In the genomic region with DNA sequence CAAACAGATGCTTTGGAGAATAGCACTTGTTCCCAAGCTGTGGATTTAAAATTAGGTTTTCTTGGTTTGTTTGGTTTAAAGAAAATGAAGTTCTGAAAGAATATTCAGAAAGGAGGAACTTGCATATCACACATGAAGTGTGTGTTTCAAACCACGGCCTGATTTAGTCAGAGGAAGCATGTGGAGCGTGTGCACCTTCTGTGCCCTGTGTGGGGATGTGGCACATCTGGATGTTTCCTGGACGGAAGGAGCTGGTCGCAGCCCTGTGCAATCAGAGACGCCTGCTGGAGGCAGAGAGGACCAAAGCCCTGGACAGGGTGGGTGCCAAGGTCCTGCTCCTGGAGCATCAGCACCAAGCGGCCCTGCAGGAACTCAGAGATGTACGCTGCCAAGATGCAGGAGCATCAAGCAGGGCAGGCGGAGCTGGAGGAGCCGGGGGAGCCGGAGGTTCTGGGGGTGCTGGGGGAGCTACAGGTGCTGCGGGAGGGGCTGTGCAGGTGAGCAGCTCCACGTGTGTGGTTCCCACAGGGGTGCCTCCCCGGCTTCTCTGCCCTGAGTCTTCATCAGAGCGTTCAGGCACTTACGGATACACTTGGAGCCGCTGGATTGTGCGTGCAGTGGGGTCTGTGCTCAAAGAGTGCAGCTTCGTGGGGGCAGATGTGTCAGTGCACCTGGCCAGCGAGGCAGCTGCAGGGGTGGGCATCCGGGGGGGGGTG, we compare ENCODE assay signal across 15 cellular contexts. TPM values are rescaled to one million over a fixed set of nuclear protein-coding genes. Genes with fewer than 3 reads are reported as not detected.
A peak's percentile ranks its signal among the peaks of the same experiment; 100 is the strongest.
DNase-seq lines count a peak whose midpoint lies in the region; ATAC-seq, FAIRE-seq and TF ChIP-seq lines count a peak whose summit lies in the region.
"Had no signal": no experiment of that assay in that cellular context is flagged by ENCODE, and none has a peak within 500 bp of the region (broad histone marks: within the 10 kb centered on the region; RNA-seq: fewer than 3 reads in every experiment).

No MANE protein-coding gene starts in this region.

- no peak for TF ChIP-seq CTCF in RWPE2 (IDR thresholded peaks at IDR 0.05; ENCODE audit: poor library complexity, severe bottlenecking)
- no peak for TF ChIP-seq CTCF in H1 (IDR thresholded peaks at IDR 0.05; ENCODE audit: control extremely low read depth in 1 of 3, insufficient read depth in 1 of 3, low read depth in 1 of 3, low read length in 3 of 3)

- no peak for TF ChIP-seq POLR2A in H1 (IDR thresholded peaks at IDR 0.05; ENCODE audit: control extremely low read depth in 1 of 2, low read depth in 2 of 2, low read length in 2 of 2)

- peak overlapping the region; percentile 44 to 72 (median 57) for H3K4me2 ChIP-seq in BLaER1 treated with 17β-estradiol and CSF1 and Interleukin-3, amounts not matched to agents 10 nM and 100 nM
- H3K4me2 ChIP-seq in H1 (ENCODE audit: insufficient read depth in 1 of 2, low read depth in 2 of 2, low read length in 2 of 2) = no peak overlapping the region
- no peak overlapping the region for H3K4me2 ChIP-seq in neuronal stem cell (ENCODE audit: insufficient read depth, low read length, poor library complexity, severe bottlenecking)

- H3K4ac ChIP-seq in H1 (replicated peaks; ENCODE audit: insufficient read length, low read depth, low read length) = no peak overlapping the region
- no peak overlapping the region for H3K4ac ChIP-seq in neuronal stem cell (ENCODE audit: low read length)

- no peak for TF ChIP-seq RAD21 in H1 (IDR thresholded peaks at IDR 0.05 in 1 of 2, conservative IDR thresholded peaks at IDR 0.05 in 1 of 2; ENCODE audit: low read depth in 2 of 2, low read length in 2 of 2)

- peak; percentile 51 for DNase-seq in RWPE2 (ENCODE audit: low spot score)
- no peak for DNase-seq in H1 (ENCODE audit: low read depth in 1 of 2, low spot score in 2 of 2)
- DNase-seq in NCI-H2081 treated with DMSO at 0.1 percent for 48 hours (lab: John Stamatoyannopoulos, UW) = no peak
- DNase-seq in neuronal stem cell (ENCODE audit: low spot score) = no peak
- DNase-seq: activated CD4-positive, alpha-beta T cell treated with anti-CD3 and anti-CD28 coated beads for 1 hour; activated gamma-delta T cell; mesendoderm; NCI-H510A treated with DMSO at 0.1 percent for 48 hours; Right ventricle myocardium superior; stimulated activated CD4-positive, alpha-beta T cell treated with anti-CD3 and anti-CD28 coated beads, Interleukin-2, amount 100 ng/mL, for 24 hours; stimulated activated naive CD4-positive, alpha-beta T cell treated with Interleukin-2 at 50 U/mL for 16 hours had no signal

- no peak overlapping the region for H2BK12ac ChIP-seq in H1 (ENCODE audit: low read depth, low read length)
- no peak overlapping the region for H2BK12ac ChIP-seq in neuronal stem cell (ENCODE audit: low read length)

- peaks cover 52 to 73% (median 60%) of the 10 kb centered on the region in 11 experiments for H3K36me3 ChIP-seq in BLaER1 treated with 17β-estradiol and CSF1 and Interleukin-3, amounts not matched to agents 10 nM and 100 nM
- peaks cover 35% of the 10 kb centered on the region for H3K36me3 ChIP-seq in RWPE2 (ENCODE audit: low read depth)
- peaks cover 10 to 30% (median 25%) of the 10 kb centered on the region in 4 experiments; a peak in 6 of 8 replicates for H3K36me3 ChIP-seq in H1 (ENCODE audit: control insufficient read depth in 2 of 4, insufficient read depth in 4 of 4, low read length in 3 of 4)
- peaks cover 32 to 74% of the 10 kb centered on the region in 2 donors for H3K36me3 ChIP-seq in neuronal stem cell (replicated peaks in 1 of 2; ENCODE audit: control insufficient read depth in 2 of 2, insufficient read depth in 2 of 2, low read length in 2 of 2)

- no peak for TF ChIP-seq EP300 in H1 (IDR thresholded peaks at IDR 0.05; ENCODE audit: borderline replicate concordance in 1 of 2, low read depth in 2 of 2, low read length in 2 of 2)

- peak overlapping the region in 8 of 11 experiments; percentile 5 to 64 (median 56); a peak in 14 of 22 replicates for H3K27ac ChIP-seq in BLaER1 treated with 17β-estradiol and CSF1 and Interleukin-3, amounts not matched to agents 10 nM and 100 nM
- H3K27ac ChIP-seq in RWPE2 (ENCODE audit: poor library complexity, severe bottlenecking) = no peak overlapping the region
- no peak overlapping the region for H3K27ac ChIP-seq in H1 (ENCODE audit: low read depth, low read length)
- H3K27ac ChIP-seq in neuronal stem cell (replicated peaks; ENCODE audit: low read length) = no peak overlapping the region

- peaks cover 0 to 70% (median 34%) of the 10 kb centered on the region in 11 experiments; a peak in 18 of 22 replicates for H4K20me1 ChIP-seq in BLaER1 treated with 17β-estradiol and CSF1 and Interleukin-3, amounts not matched to agents 10 nM and 100 nM
- peaks cover 4 to 15% of the 10 kb centered on the region in 2 experiments for H4K20me1 ChIP-seq in H1 (replicated peaks in 1 of 2; ENCODE audit: control insufficient read depth in 1 of 2, insufficient read depth in 2 of 2, low read length in 2 of 2)

- H3K79me1 ChIP-seq in H1 (ENCODE audit: low read depth, low read length) (peaks cover 13% of the 10 kb centered on the region), neuronal stem cell (ENCODE audit: low read depth, low read length) (peaks cover 14% of the 10 kb centered on the region)

- peaks cover 17 to 27% (median 20%) of the 10 kb centered on the region in 10 experiments for H3K4me1 ChIP-seq in BLaER1 treated with 17β-estradiol and CSF1 and Interleukin-3, amounts not matched to agents 10 nM and 100 nM
- H3K4me1 ChIP-seq in RWPE2 (ENCODE audit: insufficient read depth, poor library complexity, severe bottlenecking) = no peaks in the 10 kb centered on the region
- H3K4me1 ChIP-seq in H1 (replicated peaks in 1 of 4; ENCODE audit: control insufficient read depth in 3 of 4, insufficient read depth in 4 of 4, low read length in 3 of 4) = no peaks in the 10 kb centered on the region
- peaks cover 0 to 4% of the 10 kb centered on the region in 2 donors for H3K4me1 ChIP-seq in neuronal stem cell (ENCODE audit: control insufficient read depth in 2 of 2, insufficient read depth in 1 of 2, low read depth in 1 of 2, low read length in 2 of 2)

- H2BK5ac ChIP-seq in H1 (ENCODE audit: low read depth, low read length) (no peak overlapping the region), neuronal stem cell (ENCODE audit: low read length) (no peak overlapping the region)

- H2AFZ ChIP-seq in H1 (ENCODE audit: low read length) = no peak overlapping the region
- H2AFZ ChIP-seq in neuronal stem cell (ENCODE audit: low read length) = no peak overlapping the region

- POLR2A ChIA-PET in H1 (lab: Charles Lee; ENCODE audit: partially characterized antibody) = interaction anchor here (0.6 to 1.4 kb wide), 2 partner anchors 10 to 73 kb away, joined by 3 to 4 read pairs; no protein-coding TSS in a partner anchor

- ATAC-seq in GM18861 (IDR thresholded peaks at IDR 0.05; ENCODE audit: unreplicated experiment) (peak; percentile 32), RWPE2 (ENCODE audit: low read depth) (no peak), GM18520 (IDR thresholded peaks at IDR 0.05; ENCODE audit: unreplicated experiment) (no peak), GM19035 (IDR thresholded peaks at IDR 0.05; ENCODE audit: unreplicated experiment) (no peak)

- H3K56ac ChIP-seq in H1 (replicated peaks; ENCODE audit: insufficient read length, low read depth, low read length) = no peak overlapping the region

- no peak overlapping the region for H3K18ac ChIP-seq in H1 (ENCODE audit: extremely low read depth, low read length)
- no peak overlapping the region for H3K18ac ChIP-seq in neuronal stem cell (ENCODE audit: low read length)

- H3K23me2 ChIP-seq in H1 (ENCODE audit: low read depth, low read length) = peaks cover 5% of the 10 kb centered on the region

- H4K5ac ChIP-seq in H1 (ENCODE audit: insufficient read length, low read depth, low read length) = no peak overlapping the region

- CTCF ChIA-PET in H1 (lab: Charles Lee; ENCODE audit: partially characterized antibody) = interaction anchor here (1.1 to 1.9 kb wide), 3 partner anchors 10 to 32 kb away, joined by 3 to 6 read pairs (median 3); no protein-coding TSS in a partner anchor

- peak overlapping the region in 10 of 11 experiments; percentile 8 to 51 (median 28); a peak in 10 of 22 replicates for H3K9ac ChIP-seq in BLaER1 treated with 17β-estradiol and CSF1 and Interleukin-3, amounts not matched to agents 10 nM and 100 nM
- H3K9ac ChIP-seq in H1 (replicated peaks in 1 of 4; ENCODE audit: extremely low read depth in 1 of 4, low read depth in 3 of 4, low read length in 3 of 4) = no peak overlapping the region
- no peak overlapping the region for H3K9ac ChIP-seq in neuronal stem cell (ENCODE audit: low read depth, low read length, poor library complexity)

- no peaks in the 10 kb centered on the region for H3K9me3 ChIP-seq in BLaER1 treated with 17β-estradiol and CSF1 and Interleukin-3, amounts not matched to agents 10 nM and 100 nM (replicated peaks in 1 of 11)
- H3K9me3 ChIP-seq in RWPE2 (ENCODE audit: severe bottlenecking) = no peaks in the 10 kb centered on the region
- peaks cover 0 to 6% of the 10 kb centered on the region in 2 experiments; a peak in 1 of 4 replicates for H3K9me3 ChIP-seq in H1 (ENCODE audit: insufficient read depth in 2 of 2, low read depth in 1 of 2, low read length in 1 of 2)
- H3K9me3 ChIP-seq in neuronal stem cell (replicated peaks in 1 of 2; ENCODE audit: control insufficient read depth in 2 of 2, insufficient read depth in 1 of 2, low read depth in 1 of 2, low read length in 2 of 2) = peaks cover 3 to 8% of the 10 kb centered on the region in 2 donors

- H4K8ac ChIP-seq in H1 (ENCODE audit: extremely low read depth, insufficient read depth, low read length) = peak overlapping the region; percentile 68; the same call in 1 of the 2 replicates
- no peak overlapping the region for H4K8ac ChIP-seq in neuronal stem cell (ENCODE audit: low read depth, low read length)

- no peaks in the 10 kb centered on the region for H3K27me3 ChIP-seq in BLaER1 treated with 17β-estradiol and CSF1 and Interleukin-3, amounts not matched to agents 10 nM and 100 nM
- H3K27me3 ChIP-seq in RWPE2 (ENCODE audit: insufficient read depth, poor library complexity, severe bottlenecking) (no peaks in the 10 kb centered on the region), H1 (replicated peaks in 1 of 4; ENCODE audit: control insufficient read depth in 3 of 4, extremely low read depth in 1 of 4, insufficient read depth in 3 of 4, low read length in 3 of 4) (no peaks in the 10 kb centered on the region), neuronal stem cell (ENCODE audit: control insufficient read depth in 3 of 3, insufficient read depth in 3 of 3, low read depth in 1 of 3, low read length in 3 of 3) (no peaks in the 10 kb centered on the region)

- H2AK5ac ChIP-seq in H1 (ENCODE audit: low read depth, low read length) (no peak overlapping the region), neuronal stem cell (ENCODE audit: low read depth, low read length) (no peak overlapping the region)

- WGBS in H1 (ENCODE audit: extremely low coverage in 1 of 2, insufficient coverage in 1 of 2, insufficient read length in 1 of 2, insufficient replicate concordance in 2 of 2, low coverage in 1 of 2, low lambda C conversion rate in 2 of 2, missing lambda C conversion rate in 1 of 2), 2 experiments = 91% methylated on average over 16 of the region's 20 CpGs; no CpG with 5 or more reads in 1 of the 2 experiments
- WGBS in neuronal stem cell (ENCODE audit: extremely low coverage in 2 of 2, insufficient read length in 2 of 2, insufficient replicate concordance in 1 of 2), 2 donors = no CpG with 5 or more reads among the region's 20 CpGs

- no peak overlapping the region for H3K23ac ChIP-seq in H1 (ENCODE audit: insufficient read length)
- H3K23ac ChIP-seq in neuronal stem cell (ENCODE audit: low read depth, low read length, poor library complexity) = no peak overlapping the region

- H2BK120ac ChIP-seq in H1 (replicated peaks; ENCODE audit: low read depth, low read length) (no peak overlapping the region), neuronal stem cell (ENCODE audit: low read depth, low read length) (no peak overlapping the region)

- FAIRE-seq in H1 (lab: Jason Lieb, UNC) = no peak

- H4K91ac ChIP-seq in H1 (replicated peaks; ENCODE audit: insufficient read length, low read length) (no peak overlapping the region), neuronal stem cell (ENCODE audit: low read depth, low read length, poor library complexity) (no peak overlapping the region)

- H3K79me2 ChIP-seq in H1 (ENCODE audit: control insufficient read depth in 1 of 2, insufficient read depth in 2 of 2, low read length in 2 of 2) = peaks cover 0 to 34% of the 10 kb centered on the region in 2 experiments; a peak in 2 of 4 replicates

- H3K14ac ChIP-seq in H1 (ENCODE audit: insufficient read length) (no peak overlapping the region), neuronal stem cell (ENCODE audit: low read length) (no peak overlapping the region)

- no peak overlapping the region for H2BK20ac ChIP-seq in H1 (ENCODE audit: low read length)

- H2BK15ac ChIP-seq in H1 (ENCODE audit: low read length) (no peak overlapping the region), neuronal stem cell (ENCODE audit: low read length) (no peak overlapping the region)

- H3K4me3 ChIP-seq in BLaER1 treated with 17β-estradiol and CSF1 and Interleukin-3, amounts not matched to agents 10 nM and 100 nM = no peak overlapping the region
- H3K4me3 ChIP-seq in RWPE2 (ENCODE audit: severe bottlenecking) = no peak overlapping the region
- H3K4me3 ChIP-seq in H1 (ENCODE audit: extremely low read depth in 1 of 4, insufficient read depth in 2 of 4, low read depth in 3 of 4, low read length in 4 of 4) = no peak overlapping the region
- no peak overlapping the region for H3K4me3 ChIP-seq in neuronal stem cell (ENCODE audit: low read length in 2 of 2)

RNA-seq across cellular contexts. Expression of gene PCNT, which starts 45.7 kb away (rescaled TPM):
- total RNA-seq in H1 (2021; fragmentation: NEBNext Ultra II Directional; extraction: Animal tissue kit (Norgen Biotek cat#: 25700)) = 39.5 and 45.1 TPM in 2 replicates
- 9.9 and 12.0 TPM in 2 replicates for polyA plus RNA-seq in H1 (2011; rRNA removed)
- 14.8 TPM for polyA plus RNA-seq in H1 (2011; cell fraction: cytosol; rRNA removed)
- polyA plus RNA-seq in H1 (2011; cell fraction: nucleus; rRNA removed) = 59.4 TPM
- polyA plus RNA-seq in H1 (2012, experiment 1 of 2) = 22.2 to 29.2 TPM (median 25.6 TPM) in 4 replicates
- polyA plus RNA-seq in H1 (2012, experiment 2 of 2) = 4.6 TPM
- 16.7 TPM for polyA plus RNA-seq in H1 (2013, experiment 1 of 2)
- polyA plus RNA-seq in H1 (2013, experiment 2 of 2) = 13.8 TPM
- polyA minus RNA-seq in H1 (2011; rRNA and poly(A)+ RNA removed) = 79.7 and 87.0 TPM in 2 replicates
- 19.8 TPM for polyA minus RNA-seq in H1 (2011; cell fraction: cytosol; rRNA and poly(A)+ RNA removed)
- 25.9 TPM for polyA minus RNA-seq in H1 (2011; cell fraction: nucleus; rRNA and poly(A)+ RNA removed)
- 11.1 TPM for polyA plus RNA-seq in neuronal stem cell (2013, experiment 1 of 2)
- 10.6 TPM for polyA plus RNA-seq in neuronal stem cell (2013, experiment 2 of 2)

RNA-seq across cellular contexts. Expression of gene C21orf58, which starts 46.0 kb away (rescaled TPM):
- 22.4 and 26.1 TPM in 2 replicates for total RNA-seq in H1 (2021; fragmentation: NEBNext Ultra II Directional; extraction: Animal tissue kit (Norgen Biotek cat#: 25700))
- 13.8 and 27.8 TPM in 2 replicates for polyA plus RNA-seq in H1 (2011; rRNA removed)
- 26.1 TPM for polyA plus RNA-seq in H1 (2011; cell fraction: cytosol; rRNA removed)
- 101 TPM for polyA plus RNA-seq in H1 (2011; cell fraction: nucleus; rRNA removed)
- 14.7 to 21.7 TPM (median 19.3 TPM) in 4 replicates for polyA plus RNA-seq in H1 (2012, experiment 1 of 2)
- polyA plus RNA-seq in H1 (2012, experiment 2 of 2) = 9.2 TPM
- 20.8 TPM for polyA plus RNA-seq in H1 (2013, experiment 1 of 2)
- polyA plus RNA-seq in H1 (2013, experiment 2 of 2) = 17.7 TPM
- polyA minus RNA-seq in H1 (2011; rRNA and poly(A)+ RNA removed) = 12.4 and 19.3 TPM in 2 replicates
- 13.4 TPM for polyA minus RNA-seq in H1 (2011; cell fraction: cytosol; rRNA and poly(A)+ RNA removed)
- polyA minus RNA-seq in H1 (2011; cell fraction: nucleus; rRNA and poly(A)+ RNA removed) = 45.4 TPM
- polyA plus RNA-seq in neuronal stem cell (2013, experiment 1 of 2) = 29.5 TPM
- polyA plus RNA-seq in neuronal stem cell (2013, experiment 2 of 2) = 29.2 TPM

Comparison
In these comparisons a context has a peak if more than half of its experiments do, and no peak if none do; other contexts are left out.
1. H3K27ac ChIP-seq: peak in BLaER1 treated with 17β-estradiol and CSF1 and Interleukin-3, amounts not matched to agents 10 nM and 100 nM (8 of 11); none in RWPE2 (single experiment), H1 (single experiment) and neuronal stem cell (single experiment).
2. H3K4me2 ChIP-seq: peak in BLaER1 treated with 17β-estradiol and CSF1 and Interleukin-3, amounts not matched to agents 10 nM and 100 nM (11 of 11); none in H1 (0 of 2) and neuronal stem cell (single experiment).
3. H3K9ac ChIP-seq: peak in BLaER1 treated with 17β-estradiol and CSF1 and Interleukin-3, amounts not matched to agents 10 nM and 100 nM (10 of 11); none in H1 (0 of 4) and neuronal stem cell (single experiment).